In the genomic region with DNA sequence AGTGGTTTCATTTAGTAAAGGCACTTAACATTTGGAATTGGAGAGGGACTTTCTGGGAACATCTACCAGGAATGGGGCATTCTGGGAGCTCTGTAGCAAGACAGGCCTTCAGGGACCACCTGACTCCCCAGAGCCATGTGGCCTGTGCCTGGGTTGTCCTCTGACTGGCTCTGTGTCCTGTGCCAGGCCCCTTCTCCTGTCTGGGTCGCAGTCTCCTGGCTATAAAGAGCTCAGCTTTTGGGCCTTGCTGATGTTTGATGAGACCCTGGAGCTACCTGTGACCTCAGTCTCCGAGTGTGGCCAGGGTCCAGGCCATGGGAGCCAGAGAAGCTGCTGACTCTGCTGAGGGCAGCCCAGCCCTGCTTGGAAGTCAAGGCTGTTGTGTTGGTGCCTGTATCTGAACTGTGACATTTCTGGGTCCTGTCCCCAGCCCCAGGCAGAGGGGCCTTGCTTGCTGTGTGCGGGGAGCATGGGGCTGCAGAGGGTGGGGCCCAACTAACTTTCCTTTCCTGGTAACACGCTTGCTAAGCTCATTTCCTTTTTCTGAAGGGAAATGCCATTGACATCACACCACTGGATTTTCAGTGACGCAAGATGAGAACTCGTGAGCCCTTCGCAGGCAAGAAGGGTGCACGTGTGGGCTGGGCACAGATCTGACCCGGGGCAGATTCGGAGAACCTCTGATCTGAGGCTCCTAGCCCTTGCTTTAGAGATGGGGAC, we compare ENCODE assay signal across 8 cellular contexts. TPM values are rescaled to one million over a fixed set of nuclear protein-coding genes. Genes with fewer than 3 reads are reported as not detected.
DNase-seq lines count a peak whose midpoint lies in the region; ATAC-seq and TF ChIP-seq lines count a peak whose summit lies in the region.

No MANE protein-coding gene starts in this region.

- peaks cover 42% of the 10 kb centered on the region for H3K4me1 Mint-ChIP-seq in activated naive CD8-positive, alpha-beta T cell (ENCODE audit: low read depth)
- peaks cover 55% of the 10 kb centered on the region for H3K4me1 Mint-ChIP-seq in stimulated activated effector memory CD8-positive, alpha-beta T cell treated with anti-CD3 and anti-CD28 coated beads, Interleukin-12 subunit alpha, Interleukin-12 subunit beta, amount 100 ng/mL, for 72 hours

- H3K27me3 ChIP-seq in hepatocyte, result no peaks in the 10 kb centered on the region
- H3K27me3 ChIP-seq in BE2C, result no peaks in the 10 kb centered on the region

- H3K4me2 ChIP-seq in hepatocyte, result no peak overlapping the region

- TF ChIP-seq CTCF in hepatocyte (IDR thresholded peaks at IDR 0.05; ENCODE audit: poor library complexity), result no peak
- no peak for TF ChIP-seq CTCF in BE2C (IDR thresholded peaks at IDR 0.05; ENCODE audit: low read depth, low read length)

- DNase-seq in MV-4-11 (lab: John Stamatoyannopoulos, UW) (peak; percentile 92), hepatocyte (ENCODE audit: low spot score) (no peak), glomerular visceral epithelial cell (ENCODE audit: extremely low spot score) (no peak), BE2C (no peak)
- no peak for DNase-seq in stimulated activated effector memory CD8-positive, alpha-beta T cell treated with anti-CD3 and anti-CD28 coated beads, Interleukin-12 subunit alpha, Interleukin-12 subunit beta, amount 100 ng/mL, for 72 hours (ENCODE audit: low spot score in 2 of 2)

- H3K4me3 Mint-ChIP-seq in activated naive CD8-positive, alpha-beta T cell, result no peak overlapping the region
- H3K4me3 Mint-ChIP-seq in stimulated activated effector memory CD8-positive, alpha-beta T cell treated with anti-CD3 and anti-CD28 coated beads, Interleukin-12 subunit alpha, Interleukin-12 subunit beta, amount 100 ng/mL, for 72 hours, result peak overlapping the region; percentile 30

- peak overlapping the region; percentile 82 for H3K27ac Mint-ChIP-seq in activated naive CD8-positive, alpha-beta T cell
- peak overlapping the region; percentile 84 for H3K27ac Mint-ChIP-seq in stimulated activated effector memory CD8-positive, alpha-beta T cell treated with anti-CD3 and anti-CD28 coated beads, Interleukin-12 subunit alpha, Interleukin-12 subunit beta, amount 100 ng/mL, for 72 hours

- no peaks in the 10 kb centered on the region for H3K27me3 Mint-ChIP-seq in activated naive CD8-positive, alpha-beta T cell

- no peaks in the 10 kb centered on the region for H3K9me2 ChIP-seq in hepatocyte (replicated peaks; ENCODE audit: insufficient read depth)

- 90% methylated on average over 10 of the region's 10 CpGs for WGBS in hepatocyte (ENCODE audit: low lambda C conversion rate, missing lambda C conversion rate)

- peaks cover 5% of the 10 kb centered on the region for H3K9me3 Mint-ChIP-seq in activated naive CD8-positive, alpha-beta T cell (ENCODE audit: low read depth)
- H3K9me3 Mint-ChIP-seq in stimulated activated effector memory CD8-positive, alpha-beta T cell treated with anti-CD3 and anti-CD28 coated beads, Interleukin-12 subunit alpha, Interleukin-12 subunit beta, amount 100 ng/mL, for 72 hours, result peaks cover 8% of the 10 kb centered on the region

- peak overlapping the region; percentile 83 for H3K27ac ChIP-seq in hepatocyte

- H3K4me3 ChIP-seq in hepatocyte, result no peak overlapping the region
- no peak overlapping the region for H3K4me3 ChIP-seq in BE2C (ENCODE audit: low read depth, low read length)

- no peaks in the 10 kb centered on the region for H3K36me3 ChIP-seq in hepatocyte (replicated peaks; ENCODE audit: insufficient read depth, low read depth)
- no peaks in the 10 kb centered on the region for H3K36me3 ChIP-seq in BE2C

- H3K79me2 ChIP-seq in hepatocyte, result no peaks in the 10 kb centered on the region

- peak; percentile 33 for ATAC-seq in stimulated activated effector memory CD8-positive, alpha-beta T cell treated with anti-CD3 and anti-CD28 coated beads, Interleukin-12 subunit alpha, Interleukin-12 subunit beta, amount 100 ng/mL, for 72 hours
- ATAC-seq in GM21526 (IDR thresholded peaks at IDR 0.05; ENCODE audit: low FRiP score, unreplicated experiment) (no peak), GM18868 (IDR thresholded peaks at IDR 0.05; ENCODE audit: unreplicated experiment) (no peak)

- peaks cover 6% of the 10 kb centered on the region for H3K36me3 Mint-ChIP-seq in activated naive CD8-positive, alpha-beta T cell
- peaks cover 8% of the 10 kb centered on the region for H3K36me3 Mint-ChIP-seq in stimulated activated effector memory CD8-positive, alpha-beta T cell treated with anti-CD3 and anti-CD28 coated beads, Interleukin-12 subunit alpha, Interleukin-12 subunit beta, amount 100 ng/mL, for 72 hours

- H3K4me1 ChIP-seq in hepatocyte (ENCODE audit: insufficient read depth) (peaks cover 15% of the 10 kb centered on the region), BE2C (peaks cover 7% of the 10 kb centered on the region)

- H3K9me3 ChIP-seq in hepatocyte (ENCODE audit: low read depth) (no peaks in the 10 kb centered on the region), BE2C (no peaks in the 10 kb centered on the region)

- H2AFZ ChIP-seq in hepatocyte, result no peak overlapping the region

- no peaks in the 10 kb centered on the region for H4K20me1 ChIP-seq in hepatocyte (ENCODE audit: insufficient read depth, poor library complexity, severe bottlenecking)

RNA-seq across cellular contexts. Expression of gene LRRC32, which starts 41.3 kb away (rescaled TPM):
- 14.7 and 25.5 TPM in 2 replicates for total RNA-seq in hepatocyte
- polyA plus RNA-seq in hepatocyte, result 75.2 and 80.4 TPM in 2 replicates
- 0.73 TPM for polyA plus RNA-seq in BE2C (2012; ENCODE audit: insufficient read depth, insufficient read length, low read depth)
